In the genomic region with DNA sequence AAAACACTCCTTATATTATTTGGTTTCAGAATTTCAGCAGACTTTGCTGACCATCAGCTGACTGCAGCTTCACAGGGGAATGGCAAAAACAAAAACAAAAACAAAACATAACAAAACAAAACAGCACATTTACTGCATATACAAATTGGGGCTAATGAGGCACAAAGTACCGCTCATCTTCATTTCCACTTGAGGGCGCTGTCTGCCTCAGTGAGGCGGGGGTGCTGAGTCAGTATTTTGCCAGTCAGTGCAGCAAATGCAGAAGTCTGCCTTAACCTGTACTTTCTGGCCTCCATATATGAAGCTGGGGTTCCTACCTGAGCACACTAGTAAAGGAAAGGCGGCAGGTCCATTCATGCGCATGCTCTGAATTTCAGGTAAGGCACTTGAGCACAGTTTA, we compare ENCODE assay signal across 8 cellular contexts. TPM values are rescaled to one million over a fixed set of nuclear protein-coding genes. Genes with fewer than 3 reads are reported as not detected.
DNase-seq lines count a peak whose midpoint lies in the region; ATAC-seq and TF ChIP-seq lines count a peak whose summit lies in the region.

No MANE protein-coding gene starts in this region.

- H3K4me1 ChIP-seq in cardiac muscle cell (ENCODE audit: low read depth) (no peaks in the 10 kb centered on the region), Karpas-422 (ENCODE audit: low read length) (no peaks in the 10 kb centered on the region)

- peak; percentile 9 to 27 for DNase-seq in cardiac muscle cell (ENCODE audit: low read depth in 1 of 2, low spot score in 1 of 2)
- no peak for DNase-seq in left ventricle myocardium superior
- DNase-seq in Karpas-422, result peak; percentile 83
- DNase-seq in activated CD4-positive, alpha-beta T cell treated with anti-CD3 and anti-CD28 coated beads, Interleukin-2, amount 50 U/mL, for 1 hour, result peak; percentile 38
- DNase-seq in fibroblast of villous mesenchyme (ENCODE audit: low read depth), result peak; percentile 49
- DNase-seq in stimulated activated CD8-positive, alpha-beta memory T cell treated with anti-CD3 and anti-CD28 coated beads, Interleukin-15, amount 100 ng/mL, for 48 hours (ENCODE audit: low read depth in 2 of 2), result peak; percentile 21 to 33
- no peak for DNase-seq in Right ventricle myocardium superior
- DNase-seq in NCI-H82 treated with DMSO at 0.1 percent for 48 hours (lab: John Stamatoyannopoulos, UW; ENCODE audit: unreplicated experiment), result no peak

- H3K9me3 ChIP-seq in cardiac muscle cell (ENCODE audit: low read depth), result no peaks in the 10 kb centered on the region
- no peaks in the 10 kb centered on the region for H3K9me3 ChIP-seq in Karpas-422 (ENCODE audit: low read length)

- peaks cover 26% of the 10 kb centered on the region for H3K27me3 ChIP-seq in cardiac muscle cell
- H3K27me3 ChIP-seq in Karpas-422 (ENCODE audit: low read length), result no peaks in the 10 kb centered on the region

- H3K4me2 ChIP-seq in Karpas-422 (ENCODE audit: low read depth, low read length, poor library complexity, severe bottlenecking), result no peak overlapping the region

- H4K20me1 ChIP-seq in Karpas-422 (ENCODE audit: insufficient read depth, low read depth, low read length), result no peaks in the 10 kb centered on the region

- no peaks in the 10 kb centered on the region for H3K9me2 ChIP-seq in Karpas-422 (replicated peaks; ENCODE audit: insufficient read depth, low read length)

- intact Hi-C loops in left ventricle myocardium superior (cut with micrococcal nuclease) (no loop called here), Right ventricle myocardium superior (cut with DNase I) (no loop called here)

- H3K79me2 ChIP-seq in Karpas-422 (ENCODE audit: low read length), result no peaks in the 10 kb centered on the region

- H3K27ac ChIP-seq in cardiac muscle cell, result no peak overlapping the region
- H3K27ac ChIP-seq in Karpas-422 (ENCODE audit: low read length), result no peak overlapping the region

- TF ChIP-seq CTCF in cardiac muscle cell (IDR thresholded peaks at IDR 0.05; ENCODE audit: low read depth, low read length), result peak; percentile 41
- TF ChIP-seq CTCF in fibroblast of villous mesenchyme (IDR thresholded peaks at IDR 0.05; ENCODE audit: insufficient read depth, low read depth, low read length), result peak; percentile 68

- no peak for ATAC-seq in left ventricle myocardium superior
- no peak for ATAC-seq in Right ventricle myocardium superior (ENCODE audit: poor library complexity)

- H3K4me3 ChIP-seq in cardiac muscle cell (no peak overlapping the region), Karpas-422 (ENCODE audit: low read length) (no peak overlapping the region), fibroblast of villous mesenchyme (ENCODE audit: low read depth, low read length) (no peak overlapping the region)

- H3K9ac ChIP-seq in Karpas-422 (ENCODE audit: low read length), result no peak overlapping the region

- no peaks in the 10 kb centered on the region for H3K36me3 ChIP-seq in cardiac muscle cell
- H3K36me3 ChIP-seq in Karpas-422 (ENCODE audit: insufficient read depth, low read length), result no peaks in the 10 kb centered on the region

- H2AFZ ChIP-seq in Karpas-422 (ENCODE audit: low read length), result no peak overlapping the region

RNA-seq across cellular contexts. Expression of a gene that starts 13.5 kb away (rescaled TPM):
- total RNA-seq in cardiac muscle cell, result 5.3 TPM in 1 of 2 replicates, not detected in the other
- polyA plus RNA-seq in cardiac muscle cell, result 2.3 TPM in 1 of 2 replicates, not detected in the other
- total RNA-seq in left ventricle myocardium superior, result not detected
- total RNA-seq in Karpas-422 (2014; rRNA removed; shearing (Covaris generic); ENCODE audit: low replicate concordance), result not detected in 2 replicates
- total RNA-seq in fibroblast of villous mesenchyme, result 0.86 TPM in 1 of 2 replicates, not detected in the other
- 1.1 TPM for total RNA-seq in Right ventricle myocardium superior

Comparison
In these comparisons a context has a peak if more than half of its experiments do, and no peak if none do; other contexts are left out.
1. DNase-seq: peak in cardiac muscle cell (2 of 2), Karpas-422 (single experiment), activated CD4-positive, alpha-beta T cell treated with anti-CD3 and anti-CD28 coated beads, Interleukin-2, amount 50 U/mL, for 1 hour (single experiment), fibroblast of villous mesenchyme (single experiment) and stimulated activated CD8-positive, alpha-beta memory T cell treated with anti-CD3 and anti-CD28 coated beads, Interleukin-15, amount 100 ng/mL, for 48 hours (2 of 2); none in left ventricle myocardium superior (single experiment), Right ventricle myocardium superior (single experiment) and NCI-H82 treated with DMSO at 0.1 percent for 48 hours (single experiment).